In genomic region chr3:173027429-173027828, GRCh38 we compare ENCODE assay signal across 28 cellular contexts.
"Had no signal": no experiment of that assay in that cellular context is flagged by ENCODE, and none has a peak within 500 bp of the region (broad histone marks: within the 10 kb centered on the region; RNA-seq: fewer than 3 reads in every experiment).

No MANE protein-coding gene starts in this region.

- H3K36me3 ChIP-seq: colonic mucosa, esophagus muscularis mucosa, esophagus squamous epithelium, gastrocnemius medialis, gastroesophageal sphincter, heart left ventricle, heart right ventricle had no signal

- H3K4me3 Mint-ChIP-seq: dendritic cell treated with granulocyte-macrophage colony-stimulating factor and Interleukin-4, amounts not matched to agents 40 ng/mL and 50 ng/mL, for 4 days; effector memory CD8-positive, alpha-beta T cell; endodermal cell had no signal

- H3K4me1 ChIP-seq: colonic mucosa, esophagus muscularis mucosa, esophagus squamous epithelium, foreskin keratinocyte, gastrocnemius medialis, gastroesophageal sphincter, heart left ventricle, heart right ventricle had no signal

- ATAC-seq: effector memory CD8-positive, alpha-beta T cell; esophagus mucosa; foreskin keratinocyte; gastrocnemius medialis; gastroesophageal sphincter; heart left ventricle; heart right ventricle had no signal

- DNase-seq: colonic mucosa; cortex of kidney; dermis blood vessel endothelial cell; dorsolateral prefrontal cortex; effector CD4-positive, alpha-beta T cell; effector CD8-positive, alpha-beta T cell; effector memory CD4-positive, alpha-beta T cell; effector memory CD8-positive, alpha-beta T cell; endodermal cell; erythroblast; esophagus squamous epithelium; foreskin fibroblast; foreskin keratinocyte; foreskin melanocyte; gastrocnemius medialis; glutamatergic neuron; head of caudate nucleus; heart left ventricle; heart right ventricle had no signal

- H3K4me3 ChIP-seq: colonic mucosa, coronary artery, dorsolateral prefrontal cortex, esophagus muscularis mucosa, esophagus squamous epithelium, gastrocnemius medialis, gastroesophageal sphincter, heart left ventricle, heart right ventricle had no signal

- H3K9me3 Mint-ChIP-seq: dendritic cell treated with granulocyte-macrophage colony-stimulating factor and Interleukin-4, amounts not matched to agents 40 ng/mL and 50 ng/mL, for 4 days; endodermal cell had no signal

- H3K27me3 ChIP-seq: colonic mucosa, dorsolateral prefrontal cortex, esophagus muscularis mucosa, esophagus squamous epithelium, foreskin keratinocyte, gastrocnemius medialis, gastroesophageal sphincter, heart left ventricle, heart right ventricle had no signal

- FAIRE-seq: endometrium, endothelial cell of umbilical vein, frontal cortex had no signal

- H3K27me3 Mint-ChIP-seq: dendritic cell treated with granulocyte-macrophage colony-stimulating factor and Interleukin-4, amounts not matched to agents 40 ng/mL and 50 ng/mL, for 4 days; effector memory CD8-positive, alpha-beta T cell had no signal

- H3K27ac ChIP-seq: colonic mucosa, coronary artery, dorsolateral prefrontal cortex, epithelial cell of prostate, esophagus muscularis mucosa, esophagus squamous epithelium, foreskin keratinocyte, gastrocnemius medialis, gastroesophageal sphincter, heart left ventricle, heart right ventricle had no signal

- H3K4me1 Mint-ChIP-seq: endodermal cell had no signal

- H3K27ac Mint-ChIP-seq: dendritic cell treated with granulocyte-macrophage colony-stimulating factor and Interleukin-4, amounts not matched to agents 40 ng/mL and 50 ng/mL, for 4 days; effector memory CD8-positive, alpha-beta T cell; endodermal cell had no signal

- H3K9me3 ChIP-seq: colonic mucosa, esophagus muscularis mucosa, esophagus squamous epithelium, gastrocnemius medialis, gastroesophageal sphincter, heart left ventricle, heart right ventricle had no signal
